ENCODE assay signal across 31 cellular contexts in genomic region chr13:48644951-48645350, GRCh38. TPM values are rescaled to one million over a fixed set of nuclear protein-coding genes. Genes with fewer than 3 reads are reported as not detected.
"Had no signal": no experiment of that assay in that cellular context is flagged by ENCODE, and none has a peak within 500 bp of the region (broad histone marks: within the 10 kb centered on the region; RNA-seq: fewer than 3 reads in every experiment).

No MANE protein-coding gene starts in this region.

- H3K4me2 ChIP-seq: SK-N-SH had no signal

- H3K27me3 ChIP-seq: adrenal gland, body of pancreas, breast epithelium, MG63, Peyer's patch, SJSA1 had no signal

- H3K9ac ChIP-seq: SK-N-SH had no signal

- H3K36me3 ChIP-seq: adrenal gland, breast epithelium, MG63, Peyer's patch, SJSA1 had no signal

- H3K27ac ChIP-seq: adrenal gland, body of pancreas, breast epithelium, Peyer's patch, SJSA1 had no signal

- H3K4me3 ChIP-seq: adrenal gland, body of pancreas, breast epithelium, MG63, Peyer's patch, SJSA1 had no signal

- DNase-seq: activated CD4-positive, alpha-beta T cell treated with anti-CD3 and anti-CD28 coated beads for 36 hours; activated CD4-positive, alpha-beta T cell treated with anti-CD3 and anti-CD28 coated beads, Interleukin-2, amount 10 ng/mL, durations not matched to agents 7 days and 5 days; activated CD4-positive, alpha-beta T cell treated with anti-CD3 and anti-CD28 coated beads, Interleukin-2, amount 50 U/mL, for 48 hours; activated CD8-positive, alpha-beta T cell treated with anti-CD3 and anti-CD28 coated beads, Interleukin-2, amount 10 ng/mL, durations not matched to agents 7 days and 5 days; activated gamma-delta T cell treated with Interleukin-2 at 50 U/mL for 16 hours; activated naive CD4-positive, alpha-beta T cell treated with anti-CD3 and anti-CD28 coated beads for 36 hours; activated T-cell treated with anti-CD3 and anti-CD28 coated beads for 4 hours; activated T-cell treated with anti-CD3 and anti-CD28 coated beads, Interleukin-2, amount 50 U/mL, for 4 hours; adrenal gland; body of pancreas; Kasumi-1; KG1; MG63; NCI-H1048; NCI-H1105 treated with DMSO at 0.1 percent for 48 hours; NCI-H1436; NCI-H1694; NCI-H1930; NCI-H2081 treated with DMSO at 0.1 percent for 48 hours; NCI-H2171; NCI-H510A; NCI-H69; NK-92 treated with Interleukin-12 subunit alpha and Interleukin-12 subunit beta, amount 100 ng/mL, for 24 hours; PC-3; Peyer's patch; RPMI8226; SHP77 treated with DMSO at 0.1 percent for 48 hours; SK-N-SH had no signal

- H3K4me1 ChIP-seq: body of pancreas, breast epithelium, Peyer's patch, SJSA1 had no signal

- H3K9me3 ChIP-seq: adrenal gland, body of pancreas, breast epithelium, MG63, Peyer's patch, SJSA1, SK-N-SH had no signal

RNA-seq across cellular contexts. Expression of gene CYSLTR2, which starts 8.8 kb away (rescaled TPM):
- total RNA-seq: PC-3, SJSA1, WTC11 had no signal
